ENCODE assay signal across 15 cellular contexts in the genomic region with DNA sequence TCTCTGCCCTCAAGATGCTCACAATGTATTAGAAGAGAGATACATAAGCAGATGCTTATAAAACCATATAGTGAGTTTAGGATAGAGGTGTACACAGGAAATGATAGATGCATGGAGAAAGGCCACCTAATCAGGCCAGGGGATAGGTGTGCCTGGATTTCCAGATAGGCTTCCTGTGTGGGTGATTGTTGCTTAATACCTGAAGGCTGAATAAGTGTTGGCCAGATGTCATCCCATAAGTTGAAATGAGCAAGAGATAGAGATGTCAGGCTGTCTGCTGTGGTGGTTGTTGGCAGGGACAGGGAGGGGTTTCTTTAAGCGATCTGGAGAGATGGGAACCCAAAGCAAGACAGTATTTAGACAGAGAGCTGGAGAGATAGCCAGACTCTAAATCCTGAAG.
DNase-seq lines count a peak whose midpoint lies in the region; ATAC-seq and TF ChIP-seq lines count a peak whose summit lies in the region.
"Had no signal": no experiment of that assay in that cellular context is flagged by ENCODE, and none has a peak within 500 bp of the region (broad histone marks: within the 10 kb centered on the region; RNA-seq: fewer than 3 reads in every experiment).

No MANE protein-coding gene starts in this region.

- H3K4me1 ChIP-seq in RWPE2 (ENCODE audit: insufficient read depth, poor library complexity, severe bottlenecking) (peaks cover 47% of the 10 kb centered on the region), mammary epithelial cell (ENCODE audit: insufficient read depth, low read length) (peaks cover 47% of the 10 kb centered on the region), foreskin keratinocyte (peaks cover 39% of the 10 kb centered on the region), A673 (ENCODE audit: insufficient read depth, low read length, poor library complexity, severe bottlenecking) (no peaks in the 10 kb centered on the region)
- H3K4me1 ChIP-seq: HAP-1 had no signal

- H3K4me3 ChIP-seq in RWPE2 (ENCODE audit: severe bottlenecking) = no peak overlapping the region
- no peak overlapping the region for H3K4me3 ChIP-seq in mammary epithelial cell (replicated peaks in 1 of 3; ENCODE audit: insufficient read depth in 1 of 3, low read depth in 2 of 3, low read length in 3 of 3)
- H3K4me3 ChIP-seq in A673 (ENCODE audit: low read depth, low read length, poor library complexity, severe bottlenecking) = no peak overlapping the region
- H3K4me3 ChIP-seq: A549, BLaER1, HAP-1 had no signal

- no peaks in the 10 kb centered on the region for H3K79me2 ChIP-seq in mammary epithelial cell (ENCODE audit: insufficient read depth, low read length)

- CTCF ChIA-PET in mammary epithelial cell (lab: Charles Lee; ENCODE audit: low non-redundant PET) = no interaction called here
- CTCF ChIA-PET in A673 (lab: Charles Lee) = no interaction called here

- no peaks in the 10 kb centered on the region for H4K20me1 ChIP-seq in mammary epithelial cell (ENCODE audit: insufficient read depth, low read length)
- H4K20me1 ChIP-seq: BLaER1 had no signal

- peak overlapping the region; percentile 99 for H3K27ac ChIP-seq in RWPE2 (ENCODE audit: poor library complexity, severe bottlenecking)
- H3K27ac ChIP-seq in mammary epithelial cell (ENCODE audit: insufficient read depth, low read depth, low read length) = peak overlapping the region; percentile 53
- peak overlapping the region; percentile 42 for H3K27ac ChIP-seq in foreskin keratinocyte
- H3K27ac ChIP-seq in A673 (ENCODE audit: low read depth, low read length, poor library complexity, severe bottlenecking) = no peak overlapping the region
- H3K27ac ChIP-seq: BLaER1, HL-60 had no signal

- BruUV-seq in mammary epithelial cell (replicated peaks; lab: Mats Ljungman, UMichigan) = no TSS peak
- no TSS peak for BruUV-seq in A673 (replicated peaks; lab: Mats Ljungman, UMichigan)

- no peaks in the 10 kb centered on the region for H3K36me3 ChIP-seq in RWPE2 (ENCODE audit: low read depth)
- H3K36me3 ChIP-seq in mammary epithelial cell (ENCODE audit: insufficient read depth, low read length) = no peaks in the 10 kb centered on the region
- H3K36me3 ChIP-seq in A673 (ENCODE audit: insufficient read depth, low read length, poor library complexity, severe bottlenecking) = no peaks in the 10 kb centered on the region
- H3K36me3 ChIP-seq: BLaER1, HAP-1 had no signal

- no peaks in the 10 kb centered on the region for H3K27me3 ChIP-seq in RWPE2 (ENCODE audit: insufficient read depth, poor library complexity, severe bottlenecking)
- H3K27me3 ChIP-seq in mammary epithelial cell (ENCODE audit: insufficient read depth, low read length) = no peaks in the 10 kb centered on the region
- no peaks in the 10 kb centered on the region for H3K27me3 ChIP-seq in foreskin keratinocyte
- H3K27me3 ChIP-seq in A673 (replicated peaks; ENCODE audit: insufficient read depth, low read depth, low read length, poor library complexity) = no peaks in the 10 kb centered on the region
- H3K27me3 ChIP-seq: BLaER1 had no signal

- DNase-seq in RWPE2 (ENCODE audit: low spot score) (no peak), mammary epithelial cell (peak; percentile 76), foreskin keratinocyte (peak in 1 of 2 donors; percentile 83), A673 (ENCODE audit: low spot score) (no peak), SHP77 (lab: John Stamatoyannopoulos, UW) (no peak), GM13976 (ENCODE audit: low spot score) (no peak)
- DNase-seq: AML-193; Caco-2; CD8-positive, alpha-beta memory T cell; GF-D8 had no signal

- in situ Hi-C loops in mammary epithelial cell (cut with MboI; ENCODE audit: low sequenced_read_pairs in 2 of 2) (loop anchor here in 1 of 2 donors (25.0 kb wide), 1 partner anchor 385 kb away; no protein-coding TSS in a partner anchor), GM13976 (cut with MboI; ENCODE audit: low sequenced_read_pairs, unreplicated experiment) (no loop called here)

- peak; percentile 23; the same call in 1 of the 3 replicates for ATAC-seq in RWPE2 (ENCODE audit: low read depth)
- ATAC-seq in foreskin keratinocyte = no peak
- ATAC-seq in HG02852 (IDR thresholded peaks at IDR 0.05; ENCODE audit: unreplicated experiment) = no peak
- ATAC-seq: A549 had no signal

- TF ChIP-seq CTCF in RWPE2 (IDR thresholded peaks at IDR 0.05; ENCODE audit: poor library complexity, severe bottlenecking) (no peak), mammary epithelial cell (conservative IDR thresholded peaks at IDR 0.05 in 1 of 2, IDR thresholded peaks at IDR 0.05 in 1 of 2; ENCODE audit: extremely low read depth in 1 of 2, insufficient read depth in 1 of 2, low read depth in 1 of 2, low read length in 2 of 2) (no peak), foreskin keratinocyte (conservative IDR thresholded peaks at IDR 0.05) (no peak), A673 (conservative IDR thresholded peaks at IDR 0.05; ENCODE audit: low read depth, low read length) (no peak), GM13976 (IDR thresholded peaks at IDR 0.05; ENCODE audit: borderline replicate concordance, control extremely low read depth, extremely low read depth, insufficient read depth, missing control alignments) (no peak)

- WGBS in mammary epithelial cell (ENCODE audit: low coverage, missing lambda C conversion rate) = 17% methylated on average over 1 of the region's 1 CpG

- POLR2A ChIA-PET in A673 (lab: Charles Lee; ENCODE audit: low non-redundant PET) = no interaction called here

- no peaks in the 10 kb centered on the region for H3K9me3 ChIP-seq in RWPE2 (ENCODE audit: severe bottlenecking)
- no peaks in the 10 kb centered on the region for H3K9me3 ChIP-seq in mammary epithelial cell (replicated peaks; ENCODE audit: insufficient read depth, low read length)
- no peaks in the 10 kb centered on the region for H3K9me3 ChIP-seq in A673 (ENCODE audit: low read depth, low read length, poor library complexity, severe bottlenecking)
- H3K9me3 ChIP-seq: A549, BLaER1, Caco-2, HAP-1 had no signal

- intact Hi-C loops in mammary epithelial cell (cut with micrococcal nuclease) = no loop called here
- intact Hi-C loops in A673 (cut with micrococcal nuclease; ENCODE audit: unreplicated experiment) = no loop called here

- peak overlapping the region; percentile 44 for H2AFZ ChIP-seq in mammary epithelial cell (ENCODE audit: low read depth, low read length)

- dilution Hi-C loops in mammary epithelial cell (cut with HindIII; ENCODE audit: low sequenced_read_pairs) = loop anchor here (5.0 to 10.0 kb wide), 4 partner anchors 50 to 263 kb away; no protein-coding TSS in a partner anchor

- H3K9ac ChIP-seq in mammary epithelial cell (ENCODE audit: insufficient read depth, low read length) = no peak overlapping the region
- H3K9ac ChIP-seq: BLaER1 had no signal

- peak overlapping the region; percentile 3 for H3K4me2 ChIP-seq in mammary epithelial cell (ENCODE audit: insufficient read depth, low read depth, low read length)
- H3K4me2 ChIP-seq: A549, BLaER1 had no signal
